In genomic region chr19:4473708-4474503, GRCh38 we compare ENCODE assay signal across 10 cellular contexts. TPM values are rescaled to one million over a fixed set of nuclear protein-coding genes. Genes with fewer than 3 reads are reported as not detected.
DNase-seq lines count a peak whose midpoint lies in the region; ATAC-seq, FAIRE-seq and TF ChIP-seq lines count a peak whose summit lies in the region.
"Had no signal": no experiment of that assay in that cellular context is flagged by ENCODE, and none has a peak within 500 bp of the region (broad histone marks: within the 10 kb centered on the region; RNA-seq: fewer than 3 reads in every experiment).

No MANE protein-coding gene starts in this region.

- intact Hi-C loops in HCT116 (cut with micrococcal nuclease) = no loop called here
- intact Hi-C loops in GM12878 (cut with micrococcal nuclease; ENCODE audit: unreplicated experiment) = loop anchor here (5.0 kb wide), 1 partner anchor 248 kb away; the partner anchor contains the start of gene DPP9

- BruUV-seq in HCT116 (replicated peaks; lab: Mats Ljungman, UMichigan) (no TSS peak), GM12878 (replicated peaks; lab: Mats Ljungman, UMichigan) (no TSS peak)

- H3K4me2 ChIP-seq in HCT116 (ENCODE audit: low read length) (peak overlapping the region; percentile 99), GM12878 (ENCODE audit: control insufficient read depth, insufficient read depth) (peak overlapping the region; percentile 93)

- 28% methylated on average over 20 of the region's 25 CpGs for WGBS in GM12878 (ENCODE audit: insufficient coverage, insufficient replicate concordance, low lambda C conversion rate, missing lambda C conversion rate)

- H2AFZ ChIP-seq in HCT116 (ENCODE audit: low read depth, low read length, poor library complexity, severe bottlenecking) = no peak overlapping the region
- H2AFZ ChIP-seq in GM12878 (ENCODE audit: control insufficient read depth, low read depth, low read length) = peak overlapping the region; percentile 80

- H3K27me3 ChIP-seq in HCT116 (ENCODE audit: insufficient read depth, low read length) = no peaks in the 10 kb centered on the region
- no peaks in the 10 kb centered on the region for H3K27me3 ChIP-seq in GM12878 (replicated peaks in 1 of 2; ENCODE audit: control insufficient read depth in 2 of 2, insufficient read depth in 2 of 2, low read length in 1 of 2)
- no peaks in the 10 kb centered on the region for H3K27me3 ChIP-seq in muscle layer of colon (ENCODE audit: control insufficient read depth in 1 of 2, insufficient read depth in 2 of 2, low read length in 2 of 2)

- TF ChIP-seq POLR2A in HCT116 (IDR thresholded peaks at IDR 0.05; ENCODE audit: borderline replicate concordance, extremely low read depth, insufficient read depth, insufficient read length) (no peak), GM12878 (IDR thresholded peaks at IDR 0.05; ENCODE audit: low read depth, low read length) (no peak)

- POLR2A ChIA-PET in HCT116 (lab: Charles Lee) (no interaction called here), GM12878 (lab: Charles Lee) (interaction anchor here (0.5 to 1.0 kb wide), 4 partner anchors 13 to 129 kb away, joined by 3 to 6 read pairs (median 4); no protein-coding TSS in a partner anchor)

- H3K27ac ChIP-seq in HCT116 (ENCODE audit: low read depth, low read length) = peak overlapping the region; percentile 45; the same call in 1 of the 2 replicates
- no peak overlapping the region for H3K27ac ChIP-seq in GM12878 (ENCODE audit: control insufficient read depth, insufficient read depth)
- H3K27ac ChIP-seq in muscle layer of colon (ENCODE audit: low read depth, low read length) = peak overlapping the region; percentile 27

- in situ Hi-C loops in GM12878 (cut with MboI) = no loop called here

- H3K79me2 ChIP-seq in HCT116 (ENCODE audit: insufficient read depth, low read length) (peaks cover 27% of the 10 kb centered on the region), GM12878 (ENCODE audit: control insufficient read depth, insufficient read depth, low read length) (peaks cover 26% of the 10 kb centered on the region)

- H3K9me2 ChIP-seq in HCT116 (ENCODE audit: insufficient read depth) = no peaks in the 10 kb centered on the region

- H3K36me3 ChIP-seq in HCT116 (ENCODE audit: control insufficient read depth in 1 of 2, insufficient read depth in 2 of 2, low read length in 2 of 2) (peaks cover 11 to 18% of the 10 kb centered on the region in 2 experiments), GM12878 (ENCODE audit: control insufficient read depth in 2 of 2, insufficient read depth in 2 of 2, low read length in 1 of 2) (peaks cover 2 to 9% of the 10 kb centered on the region in 2 experiments; a peak in 3 of 4 replicates), muscle layer of colon (ENCODE audit: insufficient read depth, low read length) (peaks cover 13% of the 10 kb centered on the region)

- ATAC-seq in HCT116 (no peak), GM12878 (no peak), HG03354 (IDR thresholded peaks at IDR 0.05; ENCODE audit: poor library complexity, severe bottlenecking, unreplicated experiment) (no peak), GM21737 (IDR thresholded peaks at IDR 0.05; ENCODE audit: unreplicated experiment) (no peak), GM21529 (IDR thresholded peaks at IDR 0.05; ENCODE audit: unreplicated experiment) (no peak)

- TF ChIP-seq CTCF in AG10803 (conservative IDR thresholded peaks at IDR 0.05; ENCODE audit: low read length) = no peak
- no peak for TF ChIP-seq CTCF in HCT116 (IDR thresholded peaks at IDR 0.05 in 2 of 3, conservative IDR thresholded peaks at IDR 0.05 in 1 of 3; ENCODE audit: borderline replicate concordance in 1 of 3, insufficient read depth in 1 of 3, low read depth in 2 of 3, low read length in 2 of 3)
- no peak for TF ChIP-seq CTCF in GM12878 (IDR thresholded peaks at IDR 0.05 in 2 of 3, conservative IDR thresholded peaks at IDR 0.05 in 1 of 3; ENCODE audit: control insufficient read depth in 2 of 3, extremely low read depth in 1 of 3, insufficient read depth in 1 of 3, low read depth in 3 of 3, low read length in 3 of 3)

- SMC1A ChIA-PET in GM12878 (lab: Charles Lee; ENCODE audit: uncharacterized antibody, unreplicated experiment) = interaction anchor here (0.6 kb wide), 1 partner anchor 12 kb away, joined by 3 read pairs; no protein-coding TSS in a partner anchor

- TF ChIP-seq EP300 in GM12878 (IDR thresholded peaks at IDR 0.05; ENCODE audit: borderline replicate concordance in 1 of 2, control insufficient read depth in 1 of 2, low read depth in 2 of 2, low read length in 2 of 2) = no peak

- no peak for TF ChIP-seq RAD21 in HCT116 (IDR thresholded peaks at IDR 0.05; ENCODE audit: low read depth)
- TF ChIP-seq RAD21 in GM12878 (IDR thresholded peaks at IDR 0.05; ENCODE audit: insufficient read depth, low read depth, low read length) = no peak

- RAD21 ChIA-PET in HCT116 (lab: Charles Lee; ENCODE audit: low non-redundant PET in 1 of 2, low total read pairs in 2 of 2, uncharacterized antibody in 2 of 2, unreplicated experiment in 2 of 2) (no interaction called here), GM12878 (lab: Charles Lee; ENCODE audit: unreplicated experiment) (no interaction called here)

- CTCF ChIA-PET in HCT116 (lab: Charles Lee) = no interaction called here
- CTCF ChIA-PET in GM12878 (lab: Yijun Ruan, JAX) = interaction anchor here (0.6 to 1.5 kb wide), 4 partner anchors 10 to 1745 kb away, joined by 3 to 4 read pairs (median 4); no protein-coding TSS in a partner anchor

- H3K4me3 ChIP-seq in AG10803 (ENCODE audit: low read length) (peak overlapping the region; percentile 74), HCT116 (replicated peaks in 1 of 2; ENCODE audit: low read depth in 1 of 2, low read length in 2 of 2) (peak overlapping the region; percentile 91 to 92; a peak in 2 of 4 replicates), GM12878 (peak overlapping the region; percentile 99), muscle layer of colon (ENCODE audit: low read depth in 1 of 2, low read length in 2 of 2) (peak overlapping the region in 1 of 2 donors; percentile 68)

- H4K20me1 ChIP-seq in HCT116 (ENCODE audit: insufficient read depth) (no peaks in the 10 kb centered on the region), GM12878 (ENCODE audit: control insufficient read depth, insufficient read depth) (no peaks in the 10 kb centered on the region)

- DNase-seq in AG10803 (ENCODE audit: low read depth) = peak; percentile 8
- DNase-seq in HCT116 (ENCODE audit: low read depth, low spot score) = no peak
- DNase-seq in GM12878 (ENCODE audit: low read depth, low spot score) = no peak
- no peak for DNase-seq in ecto neural progenitor cell (ENCODE audit: low spot score)
- DNase-seq: KBM-7; stimulated activated naive CD4-positive, alpha-beta T cell had no signal

- peaks cover 14 to 29% of the 10 kb centered on the region in 2 experiments for H3K4me1 ChIP-seq in HCT116 (ENCODE audit: control insufficient read depth in 1 of 2, insufficient read depth in 2 of 2, low read length in 2 of 2)
- peaks cover 7% of the 10 kb centered on the region for H3K4me1 ChIP-seq in GM12878 (ENCODE audit: control insufficient read depth, insufficient read depth, low read length)
- peaks cover 21% of the 10 kb centered on the region for H3K4me1 ChIP-seq in muscle layer of colon (ENCODE audit: insufficient read depth, low read length)

- H3K9me3 ChIP-seq in HCT116 (ENCODE audit: control insufficient read depth in 1 of 2, insufficient read depth in 1 of 2, low read depth in 1 of 2, low read length in 2 of 2) = no peaks in the 10 kb centered on the region
- no peaks in the 10 kb centered on the region for H3K9me3 ChIP-seq in GM12878 (replicated peaks; ENCODE audit: control insufficient read depth, insufficient read depth, low read length)
- no peaks in the 10 kb centered on the region for H3K9me3 ChIP-seq in muscle layer of colon (ENCODE audit: low read length)

- no peak for FAIRE-seq in GM12878 (lab: Jason Lieb, UNC)

- H3K9ac ChIP-seq in HCT116 (ENCODE audit: low read length) (peak overlapping the region; percentile 92; the same call in 1 of the 2 replicates), GM12878 (ENCODE audit: control insufficient read depth, insufficient read depth, low read length) (peak overlapping the region; percentile 59), muscle layer of colon (ENCODE audit: low read length) (no peak overlapping the region)

RNA-seq across cellular contexts. Expression of gene HDGFL2, which starts 1.8 kb away (rescaled TPM):
- total RNA-seq in HCT116 (2021; ENCODE audit: unreplicated experiment) (75.2 TPM), GM12878 (2014; rRNA removed) (33.7 and 36.5 TPM in 2 replicates), GM12878 (2014; rRNA removed; fragmentation: Illumina TruSeq; extraction: Trizol) (19.0 and 20.5 TPM in 2 replicates), GM12878 (2021) (56.8 and 56.9 TPM in 2 replicates)
- 47.5 and 53.8 TPM in 2 replicates for polyA plus RNA-seq in HCT116 (2012)
- 21.3 and 24.7 TPM in 2 replicates for total RNA-seq in GM12878 (2013; cell fraction: nucleolus; rRNA removed)
- 8.1 TPM for polyA plus RNA-seq in GM12878 (2011; ENCODE audit: low read depth)
- polyA plus RNA-seq in GM12878 (2011; rRNA removed) (9.8 and 19.5 TPM in 2 replicates), GM12878 (2014; fragmentation: Illumina TruSeq; extraction: Trizol) (8.2 and 16.9 TPM in 2 replicates), GM12878 (2014; fragmentation: Nextera tagmentation; extraction: Ambion mirVana) (under 1 TPM; 0.16 to 0.60 TPM), GM12878 (2014; rRNA removed) (40.2 and 52.5 TPM in 2 replicates), GM12878 (2016; fragmentation: Nextera tagmentation; extraction: Ambion mirVana) (10 to 100 TPM; 30.0 to 39.3 TPM)
- 18.4 and 22.7 TPM in 2 replicates for polyA plus RNA-seq in GM12878 (2011; cell fraction: cytosol; rRNA removed)
- polyA plus RNA-seq in GM12878 (2011; cell fraction: nucleus; rRNA removed) = 32.9 and 51.3 TPM in 2 replicates
- 28.7 and 30.2 TPM in 2 replicates for polyA plus RNA-seq in GM12878 (2012)
- 7.6 and 11.9 TPM in 2 replicates for polyA minus RNA-seq in GM12878 (2011; rRNA and poly(A)+ RNA removed)
- polyA minus RNA-seq in GM12878 (2011; cell fraction: cytosol; rRNA and poly(A)+ RNA removed) = 10.6 and 12.3 TPM in 2 replicates
- 4.7 and 9.2 TPM in 2 replicates for polyA minus RNA-seq in GM12878 (2011; cell fraction: nucleus; rRNA and poly(A)+ RNA removed)

RNA-seq across cellular contexts. Expression of gene UBXN6, which starts 16.3 kb away (rescaled TPM):
- 76.5 TPM for total RNA-seq in HCT116 (2021; ENCODE audit: unreplicated experiment)
- polyA plus RNA-seq in HCT116 (2012) = 75.7 and 76.0 TPM in 2 replicates
- 19.1 TPM in 2 replicates for total RNA-seq in GM12878 (2013; cell fraction: nucleolus; rRNA removed)
- 20.5 and 34.8 TPM in 2 replicates for total RNA-seq in GM12878 (2014; rRNA removed)
- 13.1 and 17.3 TPM in 2 replicates for total RNA-seq in GM12878 (2014; rRNA removed; fragmentation: Illumina TruSeq; extraction: Trizol)
- total RNA-seq in GM12878 (2021) = 49.1 and 50.8 TPM in 2 replicates
- 19.4 TPM for polyA plus RNA-seq in GM12878 (2011; ENCODE audit: low read depth)
- polyA plus RNA-seq in GM12878 (2011; rRNA removed) = 15.2 and 29.5 TPM in 2 replicates
- 45.4 and 63.7 TPM in 2 replicates for polyA plus RNA-seq in GM12878 (2011; cell fraction: cytosol; rRNA removed)
- polyA plus RNA-seq in GM12878 (2011; cell fraction: nucleus; rRNA removed) = 53.6 and 53.9 TPM in 2 replicates
- 47.6 and 50.6 TPM in 2 replicates for polyA plus RNA-seq in GM12878 (2012)
- 2.1 and 7.0 TPM in 2 replicates for polyA plus RNA-seq in GM12878 (2014; fragmentation: Illumina TruSeq; extraction: Trizol)
- polyA plus RNA-seq in GM12878 (2014; fragmentation: Nextera tagmentation; extraction: Ambion mirVana) = 1 to 10 TPM in 1 of 2 experiments, under 1 TPM in 1; 0.47 to 2.1 TPM
- polyA plus RNA-seq in GM12878 (2014; rRNA removed) = 38.7 and 49.7 TPM in 2 replicates
- polyA plus RNA-seq in GM12878 (2016; fragmentation: Nextera tagmentation; extraction: Ambion mirVana) = 1 to 10 TPM; 6.6 to 8.6 TPM
- polyA minus RNA-seq in GM12878 (2011; rRNA and poly(A)+ RNA removed) = 17.4 and 37.1 TPM in 2 replicates
- polyA minus RNA-seq in GM12878 (2011; cell fraction: cytosol; rRNA and poly(A)+ RNA removed) = 17.5 and 19.0 TPM in 2 replicates
- 7.5 and 9.8 TPM in 2 replicates for polyA minus RNA-seq in GM12878 (2011; cell fraction: nucleus; rRNA and poly(A)+ RNA removed)

RNA-seq across cellular contexts. Expression of gene PLIN4, which starts 44.4 kb away (rescaled TPM):
- total RNA-seq in HCT116 (2021; ENCODE audit: unreplicated experiment) (2.3 TPM), GM12878 (2014; rRNA removed) (0.05 and 0.06 TPM in 2 replicates), GM12878 (2014; rRNA removed; fragmentation: Illumina TruSeq; extraction: Trizol) (0.04 and 0.05 TPM in 2 replicates), GM12878 (2021) (0.08 and 0.10 TPM in 2 replicates)
- polyA plus RNA-seq in HCT116 (2012) = 1.8 and 2.0 TPM in 2 replicates
- total RNA-seq in GM12878 (2013; cell fraction: nucleolus; rRNA removed) = 0.07 and 0.15 TPM in 2 replicates
- 0.18 TPM for polyA plus RNA-seq in GM12878 (2011; ENCODE audit: low read depth)
- polyA plus RNA-seq in GM12878 (2011; rRNA removed) (0.01 TPM in 2 replicates), GM12878 (2014; fragmentation: Illumina TruSeq; extraction: Trizol) (0.01 and 0.08 TPM in 2 replicates), GM12878 (2014; fragmentation: Nextera tagmentation; extraction: Ambion mirVana) (not detected), GM12878 (2014; rRNA removed) (0.04 and 0.14 TPM in 2 replicates), GM12878 (2016; fragmentation: Nextera tagmentation; extraction: Ambion mirVana) (under 1 TPM; 0.09 to 0.11 TPM)
- polyA plus RNA-seq in GM12878 (2011; cell fraction: cytosol; rRNA removed) = 0.03 and 0.07 TPM in 2 replicates
- polyA plus RNA-seq in GM12878 (2011; cell fraction: nucleus; rRNA removed) = 0.19 and 0.25 TPM in 2 replicates
- polyA plus RNA-seq in GM12878 (2012) = 0.48 and 0.69 TPM in 2 replicates
- not detected in 2 replicates for polyA minus RNA-seq in GM12878 (2011; rRNA and poly(A)+ RNA removed)
- not detected in 2 replicates for polyA minus RNA-seq in GM12878 (2011; cell fraction: cytosol; rRNA and poly(A)+ RNA removed)
- 0.10 TPM in 1 of 2 replicates, not detected in the other for polyA minus RNA-seq in GM12878 (2011; cell fraction: nucleus; rRNA and poly(A)+ RNA removed)
